Comparison of ENCODE assay signal across 8 cellular contexts in the genomic region with DNA sequence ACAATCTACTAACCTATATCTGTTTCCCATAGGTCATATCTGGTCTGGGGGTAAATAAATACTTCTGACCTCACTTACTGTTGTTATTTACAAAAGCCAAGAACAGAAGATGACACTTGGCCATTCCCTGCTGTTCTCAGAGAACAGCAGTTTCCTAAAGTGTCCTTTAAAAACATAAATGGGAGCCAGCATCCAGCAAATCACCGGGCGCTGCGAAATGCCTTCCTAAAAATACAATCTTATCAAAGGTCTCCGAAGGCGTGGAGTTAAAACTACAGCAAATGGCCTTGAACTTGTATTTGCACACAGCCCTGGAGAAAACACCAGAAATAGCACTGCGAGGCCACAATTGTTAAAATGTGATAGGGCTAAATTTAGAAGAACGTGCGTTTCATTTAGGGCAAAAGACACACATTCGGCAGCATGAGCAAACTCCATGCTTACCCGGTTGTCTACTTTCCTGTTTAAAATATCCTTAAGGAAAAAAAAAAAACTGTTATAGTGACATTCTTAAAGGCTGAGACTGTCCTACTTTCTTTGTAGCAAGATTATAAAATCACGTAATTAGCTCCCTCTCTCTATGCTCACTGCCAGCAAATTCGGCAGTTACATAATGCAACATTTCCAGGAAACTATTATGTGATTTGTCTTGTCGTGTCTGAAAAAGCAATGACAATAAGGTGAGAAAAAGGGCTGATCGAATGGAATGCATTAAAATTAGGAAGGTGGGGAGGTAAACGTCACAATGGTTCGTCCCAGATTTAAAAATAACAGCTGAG. TPM values are rescaled to one million over a fixed set of nuclear protein-coding genes. Genes with fewer than 3 reads are reported as not detected.
DNase-seq lines count a peak whose midpoint lies in the region; ATAC-seq and TF ChIP-seq lines count a peak whose summit lies in the region.

No MANE protein-coding gene starts in this region.

- H3K27me3 Mint-ChIP-seq in activated naive CD4-positive, alpha-beta T cell treated with anti-CD3 and anti-CD28 coated beads for 36 hours (ENCODE audit: low read depth) = peaks cover 9% of the 10 kb centered on the region

- H3K27ac ChIP-seq in WERI-Rb-1 (peak overlapping the region; percentile 67), ovary (peak overlapping the region; percentile 90 to 95)

- H3K9me3 Mint-ChIP-seq in activated naive CD4-positive, alpha-beta T cell treated with anti-CD3 and anti-CD28 coated beads for 36 hours = no peaks in the 10 kb centered on the region

- H3K9me3 ChIP-seq in WERI-Rb-1 (ENCODE audit: severe bottlenecking) (no peaks in the 10 kb centered on the region), ovary (no peaks in the 10 kb centered on the region)

- WGBS in ovary, 3 donors = 1% methylated on average over 16 of the region's 16 CpGs

- peak; percentile 58 for TF ChIP-seq EP300 in ovary (IDR thresholded peaks at IDR 0.05)

- H3K4me1 Mint-ChIP-seq in activated naive CD4-positive, alpha-beta T cell treated with anti-CD3 and anti-CD28 coated beads for 36 hours (ENCODE audit: low read depth) = peaks cover 60% of the 10 kb centered on the region

- H3K36me3 ChIP-seq in WERI-Rb-1 (no peaks in the 10 kb centered on the region), ovary (no peaks in the 10 kb centered on the region)

- no peak for DNase-seq in activated naive CD4-positive, alpha-beta T cell treated with anti-CD3 and anti-CD28 coated beads for 36 hours
- no peak for DNase-seq in activated naive CD4-positive, alpha-beta T cell treated with Interleukin-2 at 50 U/mL for 16 hours
- no peak for DNase-seq in WERI-Rb-1
- peak; percentile 63 for DNase-seq in fibroblast of villous mesenchyme (ENCODE audit: low read depth)
- DNase-seq in ovary = peak in 4 of 5 donors; percentile 40 to 53 (median 50)
- DNase-seq in central memory CD4-positive, alpha-beta T cell = no peak

- no peak for ATAC-seq in HG03196 (IDR thresholded peaks at IDR 0.05; ENCODE audit: unreplicated experiment)
- no peak for ATAC-seq in GM18861 (IDR thresholded peaks at IDR 0.05; ENCODE audit: unreplicated experiment)

- CTCF ChIA-PET in activated naive CD4-positive, alpha-beta T cell treated with anti-CD3 and anti-CD28 coated beads for 36 hours (lab: Charles Lee) = interaction anchor here (0.7 to 1.7 kb wide), 4 partner anchors 12 to 388 kb away, joined by 3 to 8 read pairs (median 4); no protein-coding TSS in a partner anchor

- H3K4me3 Mint-ChIP-seq in activated naive CD4-positive, alpha-beta T cell treated with anti-CD3 and anti-CD28 coated beads for 36 hours = peak overlapping the region; percentile 94

- intact Hi-C loops in activated naive CD4-positive, alpha-beta T cell treated with anti-CD3 and anti-CD28 coated beads for 36 hours (cut with micrococcal nuclease) = loop anchor here (2.0 to 5.0 kb wide), 2 partner anchors 135 to 271 kb away; no protein-coding TSS in a partner anchor
- intact Hi-C loops in ovary (cut with DNase I) = loop anchor here (5.0 to 10.0 kb wide), 8 partner anchors 60 to 523 kb away; a partner anchor contains a TSS

- peak overlapping the region; percentile 86 for H3K4me3 ChIP-seq in WERI-Rb-1 (ENCODE audit: low read depth, low read length)
- peak overlapping the region; percentile 92 for H3K4me3 ChIP-seq in fibroblast of villous mesenchyme (ENCODE audit: low read depth, low read length)
- H3K4me3 ChIP-seq in ovary = peak overlapping the region; percentile 60

- no peak overlapping the region for H3K27ac Mint-ChIP-seq in activated naive CD4-positive, alpha-beta T cell treated with anti-CD3 and anti-CD28 coated beads for 36 hours

- peaks cover 7% of the 10 kb centered on the region for H3K36me3 Mint-ChIP-seq in activated naive CD4-positive, alpha-beta T cell treated with anti-CD3 and anti-CD28 coated beads for 36 hours (ENCODE audit: low read depth)

- TF ChIP-seq CTCF in WERI-Rb-1 (IDR thresholded peaks at IDR 0.05; ENCODE audit: low read depth, low read length) = no peak
- no peak for TF ChIP-seq CTCF in fibroblast of villous mesenchyme (IDR thresholded peaks at IDR 0.05; ENCODE audit: insufficient read depth, low read depth, low read length)
- TF ChIP-seq CTCF in ovary (IDR thresholded peaks at IDR 0.05) = no peak

- H3K27me3 ChIP-seq in WERI-Rb-1 (ENCODE audit: insufficient read depth, low read depth, severe bottlenecking) (peaks cover 2% of the 10 kb centered on the region), ovary (no peaks in the 10 kb centered on the region)

- peaks cover 9% of the 10 kb centered on the region for H3K4me1 ChIP-seq in ovary (ENCODE audit: insufficient read depth)

- no peak for TF ChIP-seq POLR2A in ovary (IDR thresholded peaks at IDR 0.05)

RNA-seq across cellular contexts. Expression of a gene that starts 1.5 kb away (rescaled TPM):
- 10 to 100 TPM; 56.4 to 58.5 TPM for total RNA-seq in activated naive CD4-positive, alpha-beta T cell treated with anti-CD3 and anti-CD28 coated beads for 36 hours
- total RNA-seq in fibroblast of villous mesenchyme (15.5 and 18.1 TPM in 2 replicates), ovary (10 to 100 TPM; 40.2 to 87.0 (median 71.4) TPM)
- 10 to 100 TPM; 31.8 to 37.5 TPM for polyA plus RNA-seq in ovary

Comparison
In these comparisons a context has a peak if more than half of its experiments do, and no peak if none do; other contexts are left out.
1. DNase-seq: peak in fibroblast of villous mesenchyme (single experiment) and ovary (4 of 5); none in activated naive CD4-positive, alpha-beta T cell treated with anti-CD3 and anti-CD28 coated beads for 36 hours (single experiment), activated naive CD4-positive, alpha-beta T cell treated with Interleukin-2 at 50 U/mL for 16 hours (single experiment), WERI-Rb-1 (single experiment) and central memory CD4-positive, alpha-beta T cell (single experiment).
2. Peak in every context shown above with its lines, with median percentiles within 50 percentile points of each other: H3K4me3 ChIP-seq.